Comparison of ENCODE assay signal across 24 cellular contexts in genomic region chr12:10252201-10252600, GRCh38. TPM values are rescaled to one million over a fixed set of nuclear protein-coding genes. Genes with fewer than 3 reads are reported as not detected.
"Had no signal": no experiment of that assay in that cellular context is flagged by ENCODE, and none has a peak within 500 bp of the region (broad histone marks: within the 10 kb centered on the region; RNA-seq: fewer than 3 reads in every experiment).

No MANE protein-coding gene starts in this region.

- DNase-seq: IMR-90; Karpas-422; KG1; MG63; NCI-H1092 treated with DMSO at 0.1 percent for 48 hours; NCI-H1436; NCI-H187; NCI-H2029; NCI-H2081 treated with DMSO at 0.1 percent for 48 hours; NCI-H2171; NCI-H226; NCI-H446; NCI-H510A; NCI-H524 treated with DMSO at 0.1 percent for 48 hours; NCI-H69; NCI-H774; NK-92 treated with Interleukin-12 subunit alpha and Interleukin-12 subunit beta, amount 100 ng/mL, for 24 hours; SHP77; SK-N-SH; SW 1271; T-cell had no signal

- H3K36me3 Mint-ChIP-seq: T-cell had no signal

- ATAC-seq: HepG2, T-cell had no signal

- H3K4me3 Mint-ChIP-seq: T-cell had no signal

- H3K27ac Mint-ChIP-seq: T-cell had no signal

RNA-seq across cellular contexts. Expression of gene KLRD1, which starts 55.5 kb away (rescaled TPM):
- total RNA-seq: HepG2, HT1080, SK-MEL-5 had no signal
